9 cellular contexts compared by ENCODE assay signal in the genomic region with DNA sequence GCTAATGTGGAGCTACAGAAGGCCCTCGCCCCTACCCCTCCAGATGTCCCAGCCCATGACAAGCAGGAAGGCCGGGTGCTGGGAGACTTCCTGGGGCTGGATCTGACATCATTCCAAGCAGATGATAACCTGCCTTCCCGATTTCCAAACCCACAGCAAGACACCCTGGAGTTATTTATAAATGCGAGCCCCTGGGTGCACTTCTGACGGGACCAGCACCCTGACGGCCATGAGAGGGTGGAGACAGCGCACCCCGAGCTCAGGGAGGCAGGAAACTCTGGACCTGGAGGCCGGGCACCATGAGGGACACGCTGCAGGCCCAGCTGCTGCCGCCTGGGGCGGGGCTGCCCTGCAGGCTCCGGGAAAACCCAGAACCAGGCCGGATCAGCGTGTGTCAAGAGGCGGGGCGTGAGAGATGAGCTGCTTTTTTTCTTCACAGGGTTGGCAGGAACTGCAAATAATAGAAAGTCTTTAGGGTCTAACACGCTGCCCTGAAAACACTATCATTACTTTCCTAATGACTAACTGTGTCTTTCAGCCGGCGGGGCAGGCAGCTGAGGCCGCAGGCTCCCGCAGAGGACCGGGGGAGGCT. TPM values are rescaled to one million over a fixed set of nuclear protein-coding genes. Genes with fewer than 3 reads are reported as not detected.
DNase-seq lines count a peak whose midpoint lies in the region; ATAC-seq, FAIRE-seq and TF ChIP-seq lines count a peak whose summit lies in the region.
"Had no signal": no experiment of that assay in that cellular context is flagged by ENCODE, and none has a peak within 500 bp of the region (broad histone marks: within the 10 kb centered on the region; RNA-seq: fewer than 3 reads in every experiment).

No MANE protein-coding gene starts in this region.

- intact Hi-C loops in activated CD4-positive, alpha-beta memory T cell treated with anti-CD3 and anti-CD28 coated beads for 36 hours (cut with micrococcal nuclease), result loop anchor here (5.0 to 10.0 kb wide), 2 partner anchors 586 to 716 kb away; partner anchors contain the start of genes ITGB2 and LSS

- no peaks in the 10 kb centered on the region for H3K36me3 Mint-ChIP-seq in activated CD4-positive, alpha-beta memory T cell treated with anti-CD3 and anti-CD28 coated beads for 36 hours
- peaks cover 2% of the 10 kb centered on the region for H3K36me3 Mint-ChIP-seq in activated CD4-positive, alpha-beta memory T cell treated with anti-CD3 and anti-CD28 coated beads, Interleukin-2, amount 10 ng/mL, durations not matched to agents 7 days and 5 days (ENCODE audit: low read depth)
- no peaks in the 10 kb centered on the region for H3K36me3 Mint-ChIP-seq in progenitor cell of endocrine pancreas (ENCODE audit: insufficient read depth)

- CTCF ChIA-PET in activated CD4-positive, alpha-beta memory T cell treated with anti-CD3 and anti-CD28 coated beads for 36 hours (lab: Charles Lee), result interaction anchor here (0.6 kb wide), 1 partner anchor 17 kb away, joined by 4 read pairs; no protein-coding TSS in a partner anchor
- CTCF ChIA-PET in activated CD4-positive, alpha-beta memory T cell treated with anti-CD3 and anti-CD28 coated beads, Interleukin-2, amount 10 ng/mL, durations not matched to agents 7 days and 5 days (lab: Charles Lee), result no interaction called here

- H3K9me3 Mint-ChIP-seq in activated CD4-positive, alpha-beta memory T cell treated with anti-CD3 and anti-CD28 coated beads for 36 hours, result no peaks in the 10 kb centered on the region
- H3K9me3 Mint-ChIP-seq in activated CD4-positive, alpha-beta memory T cell treated with anti-CD3 and anti-CD28 coated beads, Interleukin-2, amount 10 ng/mL, durations not matched to agents 7 days and 5 days, result peaks cover 3% of the 10 kb centered on the region
- no peaks in the 10 kb centered on the region for H3K9me3 Mint-ChIP-seq in progenitor cell of endocrine pancreas (ENCODE audit: low read depth)

- ATAC-seq in GM18861 (IDR thresholded peaks at IDR 0.05; ENCODE audit: unreplicated experiment), result no peak

- peaks cover 14% of the 10 kb centered on the region for H3K27me3 Mint-ChIP-seq in activated CD4-positive, alpha-beta memory T cell treated with anti-CD3 and anti-CD28 coated beads for 36 hours
- H3K27me3 Mint-ChIP-seq in activated CD4-positive, alpha-beta memory T cell treated with anti-CD3 and anti-CD28 coated beads, Interleukin-2, amount 10 ng/mL, durations not matched to agents 7 days and 5 days, result peaks cover 22% of the 10 kb centered on the region
- H3K27me3 Mint-ChIP-seq in progenitor cell of endocrine pancreas, result peaks cover 58% of the 10 kb centered on the region

- peak; percentile 8 for TF ChIP-seq CTCF in progenitor cell of endocrine pancreas (IDR thresholded peaks at IDR 0.05; ENCODE audit: unreplicated experiment)

- peak; percentile 35 for DNase-seq in activated CD4-positive, alpha-beta memory T cell treated with anti-CD3 and anti-CD28 coated beads for 36 hours
- DNase-seq in activated CD4-positive, alpha-beta memory T cell treated with anti-CD3 and anti-CD28 coated beads, Interleukin-2, amount 10 ng/mL, durations not matched to agents 7 days and 5 days, result no peak
- DNase-seq in NCI-H510A (lab: John Stamatoyannopoulos, UW) (peak; percentile 17), progenitor cell of endocrine pancreas (ENCODE audit: low spot score, unreplicated experiment) (no peak), NCI-H1436 (lab: John Stamatoyannopoulos, UW) (no peak)
- DNase-seq in activated CD8-positive, alpha-beta memory T cell treated with anti-CD3 and anti-CD28 coated beads, Interleukin-2, amount 50 U/mL, for 48 hours, result no peak

- FAIRE-seq in endometrium (lab: Jason Lieb, UNC), result peak; percentile 51
- FAIRE-seq: G401.6 had no signal

- H3K4me3 Mint-ChIP-seq in activated CD4-positive, alpha-beta memory T cell treated with anti-CD3 and anti-CD28 coated beads for 36 hours, result peak overlapping the region; percentile 41
- no peak overlapping the region for H3K4me3 Mint-ChIP-seq in activated CD4-positive, alpha-beta memory T cell treated with anti-CD3 and anti-CD28 coated beads, Interleukin-2, amount 10 ng/mL, durations not matched to agents 7 days and 5 days
- H3K4me3 Mint-ChIP-seq in progenitor cell of endocrine pancreas (ENCODE audit: low read depth), result no peak overlapping the region

- H3K27ac Mint-ChIP-seq in activated CD4-positive, alpha-beta memory T cell treated with anti-CD3 and anti-CD28 coated beads for 36 hours, result no peak overlapping the region
- H3K27ac Mint-ChIP-seq in activated CD4-positive, alpha-beta memory T cell treated with anti-CD3 and anti-CD28 coated beads, Interleukin-2, amount 10 ng/mL, durations not matched to agents 7 days and 5 days, result no peak overlapping the region
- H3K27ac Mint-ChIP-seq in progenitor cell of endocrine pancreas, result no peak overlapping the region

- peaks cover 25% of the 10 kb centered on the region for H3K4me1 Mint-ChIP-seq in activated CD4-positive, alpha-beta memory T cell treated with anti-CD3 and anti-CD28 coated beads for 36 hours (ENCODE audit: low read depth)
- H3K4me1 Mint-ChIP-seq in activated CD4-positive, alpha-beta memory T cell treated with anti-CD3 and anti-CD28 coated beads, Interleukin-2, amount 10 ng/mL, durations not matched to agents 7 days and 5 days, result peaks cover 28% of the 10 kb centered on the region
- H3K4me1 Mint-ChIP-seq in progenitor cell of endocrine pancreas (ENCODE audit: low read depth), result no peaks in the 10 kb centered on the region

- POLR2A ChIA-PET in activated CD4-positive, alpha-beta memory T cell treated with anti-CD3 and anti-CD28 coated beads for 36 hours (lab: Charles Lee), result no interaction called here
- POLR2A ChIA-PET in activated CD4-positive, alpha-beta memory T cell treated with anti-CD3 and anti-CD28 coated beads, Interleukin-2, amount 10 ng/mL, durations not matched to agents 7 days and 5 days (lab: Charles Lee), result no interaction called here

RNA-seq across cellular contexts. Expression of gene PCBP3, which starts 2.5 kb away (rescaled TPM):
- total RNA-seq in activated CD4-positive, alpha-beta memory T cell treated with anti-CD3 and anti-CD28 coated beads for 36 hours, result 1 to 10 TPM; 5.3 to 6.6 TPM
- total RNA-seq in activated CD4-positive, alpha-beta memory T cell treated with anti-CD3 and anti-CD28 coated beads, Interleukin-2, amount 10 ng/mL, durations not matched to agents 7 days and 5 days, result 1 to 10 TPM; 3.4 to 3.9 TPM
- 3.7 and 4.3 TPM in 2 replicates for total RNA-seq in progenitor cell of endocrine pancreas

Comparison
In these comparisons a context has a peak if more than half of its experiments do, and no peak if none do; other contexts are left out.
1. DNase-seq: peak in activated CD4-positive, alpha-beta memory T cell treated with anti-CD3 and anti-CD28 coated beads for 36 hours (single experiment) and NCI-H510A (single experiment); none in activated CD4-positive, alpha-beta memory T cell treated with anti-CD3 and anti-CD28 coated beads, Interleukin-2, amount 10 ng/mL, durations not matched to agents 7 days and 5 days (single experiment), progenitor cell of endocrine pancreas (single experiment), NCI-H1436 (single experiment) and activated CD8-positive, alpha-beta memory T cell treated with anti-CD3 and anti-CD28 coated beads, Interleukin-2, amount 50 U/mL, for 48 hours (single experiment).